8 cellular contexts compared by ENCODE assay signal in genomic region chr2:143776531-143776930, GRCh38.
"Had no signal": no experiment of that assay in that cellular context is flagged by ENCODE, and none has a peak within 500 bp of the region (broad histone marks: within the 10 kb centered on the region; RNA-seq: fewer than 3 reads in every experiment).

No MANE protein-coding gene starts in this region.

- H3K36me3 ChIP-seq: HAP-1 had no signal

- H3K9me3 Mint-ChIP-seq: HFFc6 had no signal

- H3K4me3 Mint-ChIP-seq: HFFc6 had no signal

- H3K27ac Mint-ChIP-seq: HFFc6 had no signal

- DNase-seq: GM23248, GOT3, H7, HFFc6, IMR-90 had no signal

- H3K4me3 ChIP-seq: GM23248, HAP-1, K562 had no signal

- H3K9me3 ChIP-seq: HAP-1 had no signal

- ATAC-seq: HCT116, K562 had no signal

- H3K27ac ChIP-seq: GM23248 had no signal
